In the genomic region with DNA sequence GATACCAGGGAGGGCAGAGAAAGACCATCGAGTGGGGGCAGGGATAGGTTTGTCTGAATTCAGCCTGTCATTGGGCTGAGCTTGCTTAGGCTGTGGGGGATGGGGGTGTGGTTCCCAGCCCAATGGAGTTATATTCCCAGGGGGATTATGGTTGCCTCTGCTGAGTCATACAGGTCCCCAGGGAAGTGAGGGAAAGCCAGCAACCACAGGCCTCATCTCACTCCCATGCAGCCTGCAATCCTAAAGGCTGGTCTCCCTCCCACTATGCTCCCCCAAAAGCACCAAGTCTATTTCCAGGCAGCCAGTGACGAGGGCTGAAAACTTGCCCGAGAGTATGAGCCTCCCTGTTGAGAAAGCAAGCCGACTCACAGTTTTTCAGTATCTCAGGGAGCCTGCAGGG, we compare ENCODE assay signal across 11 cellular contexts. TPM values are rescaled to one million over a fixed set of nuclear protein-coding genes. Genes with fewer than 3 reads are reported as not detected.
DNase-seq lines count a peak whose midpoint lies in the region; ATAC-seq and TF ChIP-seq lines count a peak whose summit lies in the region.
"Had no signal": no experiment of that assay in that cellular context is flagged by ENCODE, and none has a peak within 500 bp of the region (broad histone marks: within the 10 kb centered on the region; RNA-seq: fewer than 3 reads in every experiment).

No MANE protein-coding gene starts in this region.

- TF ChIP-seq CTCF in WERI-Rb-1 (IDR thresholded peaks at IDR 0.05; ENCODE audit: low read depth, low read length) (no peak), omental fat pad (IDR thresholded peaks at IDR 0.05) (no peak)

- no peak for ATAC-seq in omental fat pad (ENCODE audit: low FRiP score)

- H3K36me3 ChIP-seq in WERI-Rb-1 = no peaks in the 10 kb centered on the region

- DNase-seq in DMS153 (lab: John Stamatoyannopoulos, UW) = peak; percentile 73
- DNase-seq in HS-27A (ENCODE audit: low read depth) = peak; percentile 23
- peak; percentile 54 for DNase-seq in WERI-Rb-1
- peak; percentile 13 for DNase-seq in iPS-NIHi11 (ENCODE audit: low spot score)
- DNase-seq in NCI-H2029 treated with DMSO at 0.1 percent for 48 hours (lab: John Stamatoyannopoulos, UW) = no peak
- DNase-seq in omental fat pad (ENCODE audit: low spot score) = no peak
- no peak for DNase-seq in activated T-cell treated with anti-CD3 and anti-CD28 coated beads for 4 hours
- no peak for DNase-seq in HuH-7.5 (ENCODE audit: low spot score)
- DNase-seq: COR-L47, nucleus accumbens, SIG-M5 had no signal

- H3K4me3 ChIP-seq in WERI-Rb-1 (ENCODE audit: low read depth, low read length) = no peak overlapping the region

- no peaks in the 10 kb centered on the region for H3K9me3 ChIP-seq in WERI-Rb-1 (ENCODE audit: severe bottlenecking)

- H3K27ac ChIP-seq in WERI-Rb-1 = no peak overlapping the region

- no peaks in the 10 kb centered on the region for H3K27me3 ChIP-seq in WERI-Rb-1 (ENCODE audit: insufficient read depth, low read depth, severe bottlenecking)

RNA-seq across cellular contexts. Expression of a gene that starts 39.3 kb away (rescaled TPM):
- total RNA-seq in omental fat pad = not detected

Comparison
In these comparisons a context has a peak if more than half of its experiments do, and no peak if none do; other contexts are left out.
1. DNase-seq: peak in DMS153 (single experiment), HS-27A (single experiment), WERI-Rb-1 (single experiment) and iPS-NIHi11 (single experiment); none in NCI-H2029 treated with DMSO at 0.1 percent for 48 hours (single experiment), omental fat pad (single experiment), activated T-cell treated with anti-CD3 and anti-CD28 coated beads for 4 hours (single experiment) and HuH-7.5 (single experiment).